Comparison of ENCODE assay signal across 13 cellular contexts in the genomic region with DNA sequence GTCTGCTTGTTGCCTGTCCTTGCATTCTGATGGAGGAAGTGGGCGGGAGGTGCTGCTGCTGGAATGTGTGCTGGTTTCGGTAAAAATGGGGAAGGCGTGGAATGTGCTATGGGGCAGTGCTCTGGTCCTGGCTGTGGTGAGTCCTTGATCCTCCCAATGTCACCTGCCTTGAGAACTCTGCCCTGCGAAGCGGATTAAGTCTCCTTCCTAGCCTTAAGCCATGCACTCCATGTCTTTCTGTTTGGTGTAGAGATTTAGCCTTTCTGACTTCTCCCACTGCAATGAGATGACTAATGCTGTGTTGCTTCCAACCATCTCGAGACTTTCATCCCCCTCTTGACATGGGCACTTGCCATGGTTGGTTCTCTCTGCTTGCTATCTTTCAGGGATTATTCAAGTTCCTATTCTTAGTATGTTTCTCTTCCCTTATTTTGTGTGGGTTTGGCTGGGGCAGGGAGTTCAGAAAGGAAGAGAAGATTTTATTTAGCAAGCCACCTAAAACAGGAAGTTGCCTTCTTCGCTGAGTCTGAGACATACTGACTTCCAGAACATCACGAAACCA.
DNase-seq lines count a peak whose midpoint lies in the region; ATAC-seq, FAIRE-seq and TF ChIP-seq lines count a peak whose summit lies in the region.
"Had no signal": no experiment of that assay in that cellular context is flagged by ENCODE, and none has a peak within 500 bp of the region (broad histone marks: within the 10 kb centered on the region; RNA-seq: fewer than 3 reads in every experiment).

No MANE protein-coding gene starts in this region.

- no peak for TF ChIP-seq POLR2A in right lobe of liver (IDR thresholded peaks at IDR 0.05)
- no peak for TF ChIP-seq POLR2A in HepG2 (IDR thresholded peaks at IDR 0.05; ENCODE audit: insufficient read depth in 1 of 2, low read depth in 2 of 2, low read length in 2 of 2)

- H4K20me1 ChIP-seq in HepG2 (ENCODE audit: insufficient read depth, low read length), result no peaks in the 10 kb centered on the region
- H4K20me1 ChIP-seq in keratinocyte (ENCODE audit: control insufficient read depth, extremely low read depth, insufficient read depth, low read length), result no peaks in the 10 kb centered on the region

- dilution Hi-C loops in keratinocyte (cut with MboI; ENCODE audit: extremely low pct_ligation_motif_present, low sequenced_read_pairs), result no loop called here

- H3K27me3 ChIP-seq in right lobe of liver (no peaks in the 10 kb centered on the region), HepG2 (ENCODE audit: control insufficient read depth in 1 of 2, insufficient read depth in 2 of 2, low read length in 2 of 2) (no peaks in the 10 kb centered on the region), brain microvascular endothelial cell (replicated peaks) (no peaks in the 10 kb centered on the region), keratinocyte (ENCODE audit: control insufficient read depth, extremely low read depth, insufficient read depth, low read length) (no peaks in the 10 kb centered on the region)
- H3K27me3 ChIP-seq: thyroid gland had no signal

- H3K36me3 ChIP-seq in right lobe of liver (no peaks in the 10 kb centered on the region), HepG2 (replicated peaks in 1 of 2; ENCODE audit: control insufficient read depth in 1 of 2, insufficient read depth in 2 of 2, low read length in 2 of 2) (no peaks in the 10 kb centered on the region), brain microvascular endothelial cell (replicated peaks) (no peaks in the 10 kb centered on the region), keratinocyte (ENCODE audit: control insufficient read depth in 2 of 2, extremely low read depth in 1 of 2, insufficient read depth in 2 of 2, low read length in 2 of 2) (no peaks in the 10 kb centered on the region)
- H3K36me3 ChIP-seq: thyroid gland had no signal

- H3K4me1 ChIP-seq in right lobe of liver, result no peaks in the 10 kb centered on the region
- H3K4me1 ChIP-seq in HepG2 (ENCODE audit: insufficient read depth, low read length), result no peaks in the 10 kb centered on the region
- peaks cover 43% of the 10 kb centered on the region for H3K4me1 ChIP-seq in keratinocyte (ENCODE audit: control insufficient read depth, extremely low read depth, insufficient read depth, low read length)
- H3K4me1 ChIP-seq: thyroid gland had no signal

- 35% methylated on average over 8 of the region's 8 CpGs for WGBS in right lobe of liver (ENCODE audit: insufficient coverage, low coverage, low lambda C conversion rate, missing lambda C conversion rate)
- WGBS in HepG2 (ENCODE audit: low lambda C conversion rate), result 7% methylated on average over 5 of the region's 8 CpGs

- TF ChIP-seq RAD21 in HepG2 (CRISPR knock-in tag; IDR thresholded peaks at IDR 0.05), result no peak

- H3K36me3 Mint-ChIP-seq in activated naive CD4-positive, alpha-beta T cell treated with anti-CD3 and anti-CD28 coated beads, Interleukin-2, amount 10 ng/mL, durations not matched to agents 7 days and 5 days, result no peaks in the 10 kb centered on the region
- H3K36me3 Mint-ChIP-seq: activated naive CD8-positive, alpha-beta T cell treated with anti-CD3 and anti-CD28 coated beads, Interleukin-2, amount 10 ng/mL, durations not matched to agents 7 days and 5 days had no signal

- H2AFZ ChIP-seq in HepG2 (ENCODE audit: low read length) (no peak overlapping the region), keratinocyte (ENCODE audit: control insufficient read depth, low read length) (no peak overlapping the region)

- no peak overlapping the region for H3K4me3 ChIP-seq in right lobe of liver
- no peak overlapping the region for H3K4me3 ChIP-seq in HepG2 (replicated peaks in 1 of 3; ENCODE audit: insufficient read depth in 1 of 3, low read depth in 2 of 3, low read length in 3 of 3)
- no peak overlapping the region for H3K4me3 ChIP-seq in brain microvascular endothelial cell (ENCODE audit: low read depth, low read length)
- H3K4me3 ChIP-seq in keratinocyte (ENCODE audit: control insufficient read depth in 2 of 3, extremely low read depth in 1 of 3, insufficient read depth in 2 of 3, low read depth in 1 of 3, low read length in 3 of 3), result no peak overlapping the region
- H3K4me3 ChIP-seq: thyroid gland had no signal

- no TSS peak for BruUV-seq in HepG2 (replicated peaks; lab: Mats Ljungman, UMichigan)

- intact Hi-C loops in right lobe of liver (cut with DNase I), result no loop called here
- intact Hi-C loops in HepG2 (cut with micrococcal nuclease; ENCODE audit: unreplicated experiment), result no loop called here

- H3K9me1 ChIP-seq in keratinocyte (ENCODE audit: control insufficient read depth, extremely low read depth, insufficient read depth, low read length), result no peaks in the 10 kb centered on the region

- CTCF ChIA-PET in HepG2 (lab: Yijun Ruan, JAX; ENCODE audit: low intra/inter-chr PET ratio, low total read pairs) (no interaction called here), GM10248 (lab: Yijun Ruan, JAX) (no interaction called here)
- CTCF ChIA-PET in activated naive CD4-positive, alpha-beta T cell treated with anti-CD3 and anti-CD28 coated beads, Interleukin-2, amount 10 ng/mL, durations not matched to agents 7 days and 5 days (lab: Charles Lee), result no interaction called here

- in situ Hi-C loops in HepG2 (cut with HindIII; ENCODE audit: extremely low pct_ligation_motif_present, low pct_unique_long_range_greater_than_20kb), result no loop called here
- in situ Hi-C loops in brain microvascular endothelial cell (cut with HindIII; ENCODE audit: low pct_ligation_motif_present, low sequenced_read_pairs), result no loop called here

- POLR2A ChIA-PET in HepG2 (lab: Yijun Ruan, JAX), result no interaction called here
- POLR2A ChIA-PET in GM10248 (lab: Yijun Ruan, JAX), result no interaction called here

- no peak overlapping the region for H3K27ac Mint-ChIP-seq in activated naive CD4-positive, alpha-beta T cell treated with anti-CD3 and anti-CD28 coated beads, Interleukin-2, amount 10 ng/mL, durations not matched to agents 7 days and 5 days
- H3K27ac Mint-ChIP-seq: activated CD4-positive, alpha-beta T cell treated with anti-CD3 and anti-CD28 coated beads for 36 hours; activated naive CD8-positive, alpha-beta T cell treated with anti-CD3 and anti-CD28 coated beads, Interleukin-2, amount 10 ng/mL, durations not matched to agents 7 days and 5 days had no signal

- H3K9ac ChIP-seq in HepG2 (ENCODE audit: insufficient read depth, low read depth, low read length) (no peak overlapping the region), keratinocyte (ENCODE audit: control insufficient read depth, extremely low read depth, insufficient read depth, low read length) (no peak overlapping the region)

- H3K4me3 Mint-ChIP-seq in activated naive CD4-positive, alpha-beta T cell treated with anti-CD3 and anti-CD28 coated beads, Interleukin-2, amount 10 ng/mL, durations not matched to agents 7 days and 5 days, result no peak overlapping the region
- H3K4me3 Mint-ChIP-seq: activated CD4-positive, alpha-beta T cell treated with anti-CD3 and anti-CD28 coated beads for 36 hours; activated naive CD8-positive, alpha-beta T cell treated with anti-CD3 and anti-CD28 coated beads, Interleukin-2, amount 10 ng/mL, durations not matched to agents 7 days and 5 days had no signal

- no peaks in the 10 kb centered on the region for H3K27me3 Mint-ChIP-seq in activated naive CD4-positive, alpha-beta T cell treated with anti-CD3 and anti-CD28 coated beads, Interleukin-2, amount 10 ng/mL, durations not matched to agents 7 days and 5 days
- H3K27me3 Mint-ChIP-seq: activated CD4-positive, alpha-beta T cell treated with anti-CD3 and anti-CD28 coated beads for 36 hours; activated naive CD8-positive, alpha-beta T cell treated with anti-CD3 and anti-CD28 coated beads, Interleukin-2, amount 10 ng/mL, durations not matched to agents 7 days and 5 days had no signal

- TF ChIP-seq CTCF in right lobe of liver (IDR thresholded peaks at IDR 0.05) (no peak), HepG2 (CRISPR knock-in tag; IDR thresholded peaks at IDR 0.05) (no peak), brain microvascular endothelial cell (IDR thresholded peaks at IDR 0.05; ENCODE audit: low read depth, low read length, missing control alignments) (no peak), keratinocyte (optimal IDR thresholded peaks at IDR 0.05 in 1 of 3, IDR thresholded peaks at IDR 0.05 in 1 of 3, conservative IDR thresholded peaks at IDR 0.05 in 1 of 3; ENCODE audit: extremely low read depth in 1 of 3, insufficient read depth in 2 of 3, low read length in 3 of 3) (no peak), GM10248 (IDR thresholded peaks at IDR 0.05; ENCODE audit: control extremely low read depth, extremely low read depth, low read depth, missing control alignments) (no peak)

- FAIRE-seq in HepG2 (lab: Jason Lieb, UNC) (no peak), keratinocyte (lab: Jason Lieb, UNC) (peak; percentile 71)

- H3K9me3 ChIP-seq in right lobe of liver (no peaks in the 10 kb centered on the region), HepG2 (ENCODE audit: low read length) (no peaks in the 10 kb centered on the region), keratinocyte (ENCODE audit: control insufficient read depth, low read depth, low read length) (no peaks in the 10 kb centered on the region)
- H3K9me3 ChIP-seq: thyroid gland had no signal

- TF ChIP-seq EP300 in HepG2 (IDR thresholded peaks at IDR 0.05; ENCODE audit: low read depth in 2 of 2, low read length in 2 of 2) (no peak), HepG2 (CRISPR knock-in tag; IDR thresholded peaks at IDR 0.05; ENCODE audit: borderline replicate concordance) (no peak)

- H3K79me2 ChIP-seq in HepG2 (ENCODE audit: insufficient read depth, low read length), result no peaks in the 10 kb centered on the region
- H3K79me2 ChIP-seq in keratinocyte (ENCODE audit: control insufficient read depth, insufficient read depth, low read length), result peaks cover 14% of the 10 kb centered on the region

- H3K4me1 Mint-ChIP-seq in activated naive CD4-positive, alpha-beta T cell treated with anti-CD3 and anti-CD28 coated beads, Interleukin-2, amount 10 ng/mL, durations not matched to agents 7 days and 5 days, result no peaks in the 10 kb centered on the region
- H3K4me1 Mint-ChIP-seq: activated CD4-positive, alpha-beta T cell treated with anti-CD3 and anti-CD28 coated beads for 36 hours; activated naive CD8-positive, alpha-beta T cell treated with anti-CD3 and anti-CD28 coated beads, Interleukin-2, amount 10 ng/mL, durations not matched to agents 7 days and 5 days had no signal

- H3K4me2 ChIP-seq in HepG2 (ENCODE audit: low read depth, low read length) (no peak overlapping the region), keratinocyte (ENCODE audit: control insufficient read depth, extremely low read depth, insufficient read depth, low read depth, low read length) (peak overlapping the region; percentile 38)

- ATAC-seq in right lobe of liver, result peak; percentile 47 to 77 (median 66)
- ATAC-seq in HepG2, result no peak
- ATAC-seq in GM21786 (IDR thresholded peaks at IDR 0.05; ENCODE audit: unreplicated experiment), result no peak
- ATAC-seq in HG02678 (IDR thresholded peaks at IDR 0.05; ENCODE audit: unreplicated experiment), result no peak
- ATAC-seq: activated CD4-positive, alpha-beta T cell treated with anti-CD3 and anti-CD28 coated beads for 36 hours had no signal

- peaks cover 6% of the 10 kb centered on the region for H3K9me3 Mint-ChIP-seq in activated naive CD4-positive, alpha-beta T cell treated with anti-CD3 and anti-CD28 coated beads, Interleukin-2, amount 10 ng/mL, durations not matched to agents 7 days and 5 days
- H3K9me3 Mint-ChIP-seq: activated naive CD8-positive, alpha-beta T cell treated with anti-CD3 and anti-CD28 coated beads, Interleukin-2, amount 10 ng/mL, durations not matched to agents 7 days and 5 days had no signal

- no peak for DNase-seq in right lobe of liver
- DNase-seq in HepG2 (ENCODE audit: low spot score), result no peak
- DNase-seq in brain microvascular endothelial cell, result peak; percentile 76
- DNase-seq in keratinocyte (ENCODE audit: low read depth, low spot score), result no peak
- DNase-seq in GM10248 (ENCODE audit: extremely low spot score), result no peak
- no peak for DNase-seq in activated naive CD4-positive, alpha-beta T cell treated with anti-CD3 and anti-CD28 coated beads, Interleukin-2, amount 10 ng/mL, durations not matched to agents 7 days and 5 days
- DNase-seq: activated CD4-positive, alpha-beta T cell treated with anti-CD3 and anti-CD28 coated beads for 36 hours; activated naive CD8-positive, alpha-beta T cell treated with anti-CD3 and anti-CD28 coated beads, Interleukin-2, amount 10 ng/mL, durations not matched to agents 7 days and 5 days; Karpas-422; stimulated activated CD4-positive, alpha-beta T cell treated with anti-CD3 and anti-CD28 coated beads, Interleukin-4, amount 100 ng/mL, for 24 hours; thyroid gland had no signal

- no peak overlapping the region for H3K27ac ChIP-seq in right lobe of liver
- H3K27ac ChIP-seq in HepG2 (ENCODE audit: extremely low read length, insufficient read depth, low read length), result no peak overlapping the region
- H3K27ac ChIP-seq in brain microvascular endothelial cell, result peak overlapping the region; percentile 72
- H3K27ac ChIP-seq in keratinocyte (ENCODE audit: control insufficient read depth, insufficient read depth, low read length), result peak overlapping the region; percentile 23
- H3K27ac ChIP-seq: thyroid gland had no signal

Comparison
In these comparisons a context has a peak if more than half of its experiments do, and no peak if none do; other contexts are left out.
1. ATAC-seq: peak in right lobe of liver (4 of 4); none in HepG2 (single experiment), GM21786 (single experiment) and HG02678 (single experiment).
2. H3K27ac ChIP-seq: peak in brain microvascular endothelial cell (single experiment) and keratinocyte (single experiment); none in right lobe of liver (0 of 3) and HepG2 (single experiment).